In the genomic region with DNA sequence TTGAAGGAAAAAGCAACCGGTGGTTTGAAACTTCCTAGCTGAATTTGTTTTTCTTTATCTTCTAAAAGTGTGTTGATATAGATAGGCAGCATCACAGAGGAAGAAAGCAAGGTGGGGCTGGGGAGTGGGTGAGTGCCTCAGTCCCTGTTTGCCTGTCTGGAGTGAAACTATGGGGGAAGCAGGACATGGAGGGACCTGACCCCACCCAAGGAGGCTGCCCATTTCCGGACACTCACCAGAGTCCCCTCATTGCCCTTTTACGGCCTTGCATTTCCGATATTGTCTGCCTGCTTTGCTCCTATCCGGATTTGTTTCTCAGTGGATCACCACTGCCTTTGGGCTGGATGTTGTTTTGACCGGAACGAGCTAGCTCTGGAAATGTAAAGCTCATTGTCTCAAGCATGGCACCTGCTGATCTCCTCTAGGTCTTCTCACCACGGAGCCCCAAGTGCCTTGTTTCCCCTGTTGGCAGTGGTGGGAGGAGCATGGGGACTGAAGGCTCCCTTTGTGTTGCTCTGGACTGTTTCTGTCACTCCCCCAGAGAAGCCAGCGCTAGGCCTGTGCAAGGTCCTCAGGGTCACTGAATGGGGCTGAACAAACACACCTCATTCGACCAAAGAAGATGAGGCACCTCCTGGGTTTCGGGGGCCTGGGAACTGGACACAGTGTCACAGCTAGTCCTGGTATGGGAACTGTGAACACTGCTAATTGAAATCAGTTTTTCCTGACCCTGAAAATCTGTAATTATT, we compare ENCODE assay signal across 14 cellular contexts. TPM values are rescaled to one million over a fixed set of nuclear protein-coding genes. Genes with fewer than 3 reads are reported as not detected.
DNase-seq lines count a peak whose midpoint lies in the region; ATAC-seq and TF ChIP-seq lines count a peak whose summit lies in the region.
"Had no signal": no experiment of that assay in that cellular context is flagged by ENCODE, and none has a peak within 500 bp of the region (broad histone marks: within the 10 kb centered on the region; RNA-seq: fewer than 3 reads in every experiment).

No MANE protein-coding gene starts in this region.

- H3K36me3 ChIP-seq in brain microvascular endothelial cell (replicated peaks) (peaks cover 27% of the 10 kb centered on the region), left lung (no peaks in the 10 kb centered on the region)

- ATAC-seq in left lung: no peak
- no peak for ATAC-seq in GM18873 (IDR thresholded peaks at IDR 0.05; ENCODE audit: low FRiP score, unreplicated experiment)
- ATAC-seq: activated CD4-positive, CD25-positive, alpha-beta regulatory T cell treated with anti-CD3 and anti-CD28 coated beads, Interleukin-2, amount 50 U/mL, for 24 hours; mucosa of descending colon had no signal

- H3K27ac ChIP-seq in brain microvascular endothelial cell (peak overlapping the region; percentile 46), left lung (peak overlapping the region; percentile 19 to 20), temporal lobe (ENCODE audit: low read depth, low read length) (peak overlapping the region; percentile 92)
- H3K27ac ChIP-seq: RWPE1 had no signal

- TF ChIP-seq CTCF in brain microvascular endothelial cell (IDR thresholded peaks at IDR 0.05; ENCODE audit: low read depth, low read length, missing control alignments) (no peak), left lung (IDR thresholded peaks at IDR 0.05) (no peak)

- in situ Hi-C loops in brain microvascular endothelial cell (cut with HindIII; ENCODE audit: low pct_ligation_motif_present, low sequenced_read_pairs): loop anchor here (25.0 kb wide), 1 partner anchor 387 kb away; no protein-coding TSS in a partner anchor

- intact Hi-C loops in left lung (cut with DNase I): no loop called here

- DNase-seq in NCI-H1417 (lab: John Stamatoyannopoulos, UW) (peak; percentile 14 to 42 (median 35)), NCI-H1417 treated with DMSO at 0.1 percent for 48 hours (lab: John Stamatoyannopoulos, UW) (no peak), brain microvascular endothelial cell (no peak), left lung (no peak), OCI-M1 (lab: John Stamatoyannopoulos, UW) (no peak)
- no peak for DNase-seq in stimulated activated CD4-positive, alpha-beta T cell treated with anti-CD3 and anti-CD28 coated beads, Interleukin-4, amount 100 ng/mL, for 24 hours
- DNase-seq: DMS53, mucosa of descending colon, NCI-H1105 treated with DMSO at 0.1 percent for 48 hours had no signal

- H3K4me1 ChIP-seq in left lung: no peaks in the 10 kb centered on the region

- H3K27me3 ChIP-seq in brain microvascular endothelial cell (replicated peaks) (no peaks in the 10 kb centered on the region), left lung (peaks cover 0 to 8% of the 10 kb centered on the region in 2 donors)

- no peaks in the 10 kb centered on the region for H3K9me3 ChIP-seq in left lung
- H3K9me3 ChIP-seq: mucosa of descending colon had no signal

- H3K4me3 ChIP-seq in brain microvascular endothelial cell (ENCODE audit: low read depth, low read length) (no peak overlapping the region), left lung (no peak overlapping the region)
- H3K4me3 ChIP-seq: mucosa of descending colon had no signal

RNA-seq across cellular contexts. Expression of gene CLDN11, which starts 7.0 kb away (rescaled TPM):
- total RNA-seq in left lung (10 to 100 TPM in 1 of 2 donors, 1 to 10 TPM in 1; 9.9 to 12.4 TPM), temporal lobe (14.5 TPM)
- total RNA-seq: A172 had no signal

Comparison
In these comparisons a context has a peak if more than half of its experiments do, and no peak if none do; other contexts are left out.
1. DNase-seq: peak in NCI-H1417 (3 of 3); none in NCI-H1417 treated with DMSO at 0.1 percent for 48 hours (single experiment), brain microvascular endothelial cell (single experiment), left lung (0 of 2), OCI-M1 (single experiment) and stimulated activated CD4-positive, alpha-beta T cell treated with anti-CD3 and anti-CD28 coated beads, Interleukin-4, amount 100 ng/mL, for 24 hours (single experiment).
2. H3K27ac ChIP-seq: peak in every context shown above with its lines; median percentile 92 in temporal lobe; 46 in brain microvascular endothelial cell; 20 in left lung.